Comparison of ENCODE assay signal across 11 cellular contexts in the genomic region with DNA sequence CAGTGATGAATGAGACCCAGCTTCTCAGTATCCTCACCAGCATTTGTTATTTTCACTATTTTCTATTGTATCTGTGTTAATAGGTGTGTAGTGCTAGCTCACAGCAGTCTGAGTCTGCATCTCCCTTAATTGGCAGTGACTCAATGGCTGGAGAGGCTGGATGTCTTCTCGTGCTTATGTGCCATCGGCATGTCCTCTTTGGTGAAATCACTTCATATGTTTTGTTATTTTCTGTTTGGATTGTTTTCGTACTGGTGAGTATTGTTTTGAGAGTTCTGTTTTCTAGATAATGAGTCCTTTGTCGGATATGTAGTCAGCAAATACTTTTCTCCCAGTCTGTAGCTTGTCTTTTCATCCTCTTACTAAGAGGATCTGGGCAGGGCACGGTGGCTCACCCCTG.
"Had no signal": no experiment of that assay in that cellular context is flagged by ENCODE, and none has a peak within 500 bp of the region (broad histone marks: within the 10 kb centered on the region; RNA-seq: fewer than 3 reads in every experiment).

No MANE protein-coding gene starts in this region.

- DNase-seq: activated CD4-positive, alpha-beta T cell treated with anti-CD3 and anti-CD28 coated beads for 48 hours; activated CD8-positive, alpha-beta memory T cell treated with anti-CD3 and anti-CD28 coated beads, Interleukin-2, amount 50 U/mL, for 48 hours; activated CD8-positive, alpha-beta T cell treated with anti-CD3 and anti-CD28 coated beads, Interleukin-2, amount 10 ng/mL, durations not matched to agents 7 days and 5 days; activated naive CD4-positive, alpha-beta T cell; gastrocnemius medialis; left ventricle myocardium inferior; mesendoderm; ovary; retina; tibial artery had no signal

- H3K27me3 Mint-ChIP-seq: brain had no signal

- H3K4me3 Mint-ChIP-seq: activated CD8-positive, alpha-beta T cell treated with anti-CD3 and anti-CD28 coated beads, Interleukin-2, amount 10 ng/mL, durations not matched to agents 7 days and 5 days; brain had no signal

- ATAC-seq: activated CD8-positive, alpha-beta T cell treated with anti-CD3 and anti-CD28 coated beads, Interleukin-2, amount 10 ng/mL, durations not matched to agents 7 days and 5 days; gastrocnemius medialis had no signal

- H3K27ac Mint-ChIP-seq: activated CD8-positive, alpha-beta T cell treated with anti-CD3 and anti-CD28 coated beads, Interleukin-2, amount 10 ng/mL, durations not matched to agents 7 days and 5 days had no signal
